Comparison of ENCODE assay signal across 22 cellular contexts in genomic region chr10:104013489-104013888, GRCh38. TPM values are rescaled to one million over a fixed set of nuclear protein-coding genes. Genes with fewer than 3 reads are reported as not detected.
A peak's percentile ranks its signal among the peaks of the same experiment; 100 is the strongest.
DNase-seq lines count a peak whose midpoint lies in the region; ATAC-seq, FAIRE-seq and TF ChIP-seq lines count a peak whose summit lies in the region.
"Had no signal": no experiment of that assay in that cellular context is flagged by ENCODE, and none has a peak within 500 bp of the region (broad histone marks: within the 10 kb centered on the region; RNA-seq: fewer than 3 reads in every experiment).

No MANE protein-coding gene starts in this region.

- no peaks in the 10 kb centered on the region for H3K79me2 ChIP-seq in HepG2 (ENCODE audit: insufficient read depth, low read length)

- no peak overlapping the region for H3K9ac ChIP-seq in HepG2 (ENCODE audit: insufficient read depth, low read depth, low read length)
- H3K9ac ChIP-seq: BLaER1 had no signal

- H3K4me1 ChIP-seq in HepG2 (ENCODE audit: insufficient read depth, low read length) (no peaks in the 10 kb centered on the region), right lobe of liver (no peaks in the 10 kb centered on the region), breast epithelium (no peaks in the 10 kb centered on the region)
- H3K4me1 ChIP-seq: BLaER1, Caco-2 had no signal

- no peaks in the 10 kb centered on the region for H3K27me3 Mint-ChIP-seq in progenitor cell of endocrine pancreas
- H3K27me3 Mint-ChIP-seq: B cell; CD4-positive, CD25-positive, alpha-beta regulatory T cell had no signal

- POLR2A ChIA-PET in HepG2 (lab: Yijun Ruan, JAX): no interaction called here

- H3K9me3 ChIP-seq in HepG2 (ENCODE audit: low read length) (no peaks in the 10 kb centered on the region), right lobe of liver (no peaks in the 10 kb centered on the region), breast epithelium (no peaks in the 10 kb centered on the region)
- H3K9me3 ChIP-seq: BLaER1, Caco-2 had no signal

- peak overlapping the region; percentile 9 for H3K27ac Mint-ChIP-seq in progenitor cell of endocrine pancreas
- H3K27ac Mint-ChIP-seq: B cell; CD4-positive, CD25-positive, alpha-beta regulatory T cell; CD8-positive, alpha-beta T cell had no signal

- no TSS peak for BruUV-seq in HepG2 (replicated peaks; lab: Mats Ljungman, UMichigan)

- no peak overlapping the region for H3K4me3 Mint-ChIP-seq in progenitor cell of endocrine pancreas (ENCODE audit: low read depth)
- H3K4me3 Mint-ChIP-seq: B cell; CD4-positive, CD25-positive, alpha-beta regulatory T cell; CD8-positive, alpha-beta T cell had no signal

- no peaks in the 10 kb centered on the region for H4K20me1 ChIP-seq in HepG2 (ENCODE audit: insufficient read depth, low read length)
- H4K20me1 ChIP-seq: BLaER1 had no signal

- no peak overlapping the region for H2AFZ ChIP-seq in HepG2 (ENCODE audit: low read length)

- no peak overlapping the region for H3K4me2 ChIP-seq in HepG2 (ENCODE audit: low read depth, low read length)
- H3K4me2 ChIP-seq: BLaER1 had no signal

- H3K27ac ChIP-seq in HepG2 (ENCODE audit: extremely low read length, insufficient read depth, low read length) (no peak overlapping the region), right lobe of liver (no peak overlapping the region), breast epithelium (no peak overlapping the region)
- H3K27ac ChIP-seq: 22Rv1, BLaER1, C4-2B had no signal

- FAIRE-seq in HepG2 (lab: Jason Lieb, UNC) (peak; percentile 40), GM19239 (lab: Jason Lieb, UNC) (peak; percentile 39)
- FAIRE-seq: G401.6, GM18507, H1 had no signal

- in situ Hi-C loops in HepG2 (cut with HindIII; ENCODE audit: extremely low pct_ligation_motif_present, low pct_unique_long_range_greater_than_20kb): no loop called here

- CTCF ChIA-PET in HepG2 (lab: Yijun Ruan, JAX; ENCODE audit: low intra/inter-chr PET ratio, low total read pairs): no interaction called here

- TF ChIP-seq EP300 in HepG2 (IDR thresholded peaks at IDR 0.05; ENCODE audit: low read depth in 2 of 2, low read length in 2 of 2): no peak
- no peak for TF ChIP-seq EP300 in HepG2 (CRISPR knock-in tag; IDR thresholded peaks at IDR 0.05; ENCODE audit: borderline replicate concordance)

- ATAC-seq in HepG2 (no peak), right lobe of liver (no peak), esophagus mucosa (peak; percentile 81)
- ATAC-seq: CD8-positive, alpha-beta T cell had no signal

- DNase-seq in HepG2 (ENCODE audit: low spot score) (no peak), right lobe of liver (no peak), GM19239 (ENCODE audit: insufficient read length, low spot score) (no peak), progenitor cell of endocrine pancreas (ENCODE audit: low spot score, unreplicated experiment) (no peak), dermis blood vessel endothelial cell (no peak), breast epithelium (ENCODE audit: low spot score in 2 of 2) (no peak), activated gamma-delta T cell (lab: John Stamatoyannopoulos, UW) (no peak)
- DNase-seq: Caco-2; CD4-positive, CD25-positive, alpha-beta regulatory T cell; CD8-positive, alpha-beta T cell; DMS153; DND-41; H7; HCEC 1CT had no signal

- H3K4me1 Mint-ChIP-seq in progenitor cell of endocrine pancreas (ENCODE audit: low read depth): no peaks in the 10 kb centered on the region
- H3K4me1 Mint-ChIP-seq: B cell had no signal

- TF ChIP-seq CTCF in HepG2 (CRISPR knock-in tag; IDR thresholded peaks at IDR 0.05): no peak
- no peak for TF ChIP-seq CTCF in right lobe of liver (IDR thresholded peaks at IDR 0.05)
- TF ChIP-seq CTCF in progenitor cell of endocrine pancreas (IDR thresholded peaks at IDR 0.05; ENCODE audit: unreplicated experiment): no peak
- no peak for TF ChIP-seq CTCF in breast epithelium (IDR thresholded peaks at IDR 0.05)

- TF ChIP-seq POLR2A in HepG2 (IDR thresholded peaks at IDR 0.05; ENCODE audit: insufficient read depth in 1 of 2, low read depth in 2 of 2, low read length in 2 of 2) (no peak), right lobe of liver (IDR thresholded peaks at IDR 0.05) (no peak), breast epithelium (IDR thresholded peaks at IDR 0.05) (no peak)

- WGBS in HepG2 (ENCODE audit: low lambda C conversion rate): 95% methylated on average over 4 of the region's 4 CpGs
- 98% methylated on average over 4 of the region's 4 CpGs for WGBS in right lobe of liver (ENCODE audit: insufficient coverage, low coverage, low lambda C conversion rate, missing lambda C conversion rate)

- H3K9me3 Mint-ChIP-seq in progenitor cell of endocrine pancreas (ENCODE audit: low read depth): no peaks in the 10 kb centered on the region
- H3K9me3 Mint-ChIP-seq: CD4-positive, CD25-positive, alpha-beta regulatory T cell; CD8-positive, alpha-beta T cell had no signal

- H3K27me3 ChIP-seq in HepG2 (ENCODE audit: control insufficient read depth in 1 of 2, insufficient read depth in 2 of 2, low read length in 2 of 2) (no peaks in the 10 kb centered on the region), right lobe of liver (no peaks in the 10 kb centered on the region), breast epithelium (no peaks in the 10 kb centered on the region)
- H3K27me3 ChIP-seq: BLaER1 had no signal

- H3K36me3 ChIP-seq in HepG2 (replicated peaks in 1 of 2; ENCODE audit: control insufficient read depth in 1 of 2, insufficient read depth in 2 of 2, low read length in 2 of 2) (peaks cover 0 to 19% of the 10 kb centered on the region in 2 experiments; a peak in 3 of 5 replicates), right lobe of liver (peaks cover 0 to 3% (median under 1%) of the 10 kb centered on the region in 4 donors), breast epithelium (no peaks in the 10 kb centered on the region)

- H3K36me3 Mint-ChIP-seq in progenitor cell of endocrine pancreas (ENCODE audit: insufficient read depth): peaks cover 8% of the 10 kb centered on the region

- no peak for TF ChIP-seq RAD21 in HepG2 (CRISPR knock-in tag; IDR thresholded peaks at IDR 0.05)

- intact Hi-C loops in HepG2 (cut with micrococcal nuclease; ENCODE audit: unreplicated experiment) (no loop called here), right lobe of liver (cut with DNase I) (no loop called here), breast epithelium (cut with DNase I; ENCODE audit: low total_unique reads) (no loop called here)

- H3K4me3 ChIP-seq in HepG2 (replicated peaks in 1 of 3; ENCODE audit: insufficient read depth in 1 of 3, low read depth in 2 of 3, low read length in 3 of 3) (no peak overlapping the region), right lobe of liver (no peak overlapping the region), breast epithelium (no peak overlapping the region)
- H3K4me3 ChIP-seq: BLaER1 had no signal

TF ChIP-seq in HepG2, 621 proteins besides CTCF, POLR2A, EP300 and RAD21:
- TF ChIP-seq ADNP (CRISPR knock-in tag; IDR thresholded peaks at IDR 0.05): no peak
- no peak for TF ChIP-seq ZNF781 (CRISPR knock-in tag; IDR thresholded peaks at IDR 0.05; ENCODE audit: borderline replicate concordance, not compliant biosample characterization)
- no peak for TF ChIP-seq ARNT2 (CRISPR knock-in tag; IDR thresholded peaks at IDR 0.05; ENCODE audit: low read depth)
- TF ChIP-seq NR2F2 (IDR thresholded peaks at IDR 0.05; ENCODE audit: borderline replicate concordance, low read depth): no peak
- TF ChIP-seq KDM1A (CRISPR knock-in tag; IDR thresholded peaks at IDR 0.05): no peak
- TF ChIP-seq ELF4 (CRISPR knock-in tag; IDR thresholded peaks at IDR 0.05; ENCODE audit: borderline replicate concordance): no peak
- TF ChIP-seq ZNF83 (CRISPR knock-in tag; IDR thresholded peaks at IDR 0.05; ENCODE audit: borderline replicate concordance): no peak
- no peak for TF ChIP-seq SALL1 (CRISPR knock-in tag; IDR thresholded peaks at IDR 0.05)
- TF ChIP-seq DMAP1 (CRISPR knock-in tag; IDR thresholded peaks at IDR 0.05): no peak

RNA-seq across cellular contexts. Expression of gene SLK, which starts 46.5 kb away (rescaled TPM):
- total RNA-seq in HepG2 (2016; rRNA removed; fragmentation: Illumina TruSeq; extraction: Trizol) (22.8 and 35.0 TPM in 2 replicates), right lobe of liver (10 to 100 TPM in 5 of 6 experiments, 1 to 10 TPM in 1; 7.9 to 16.3 (median 13.0) TPM), esophagus mucosa (54.1 TPM), progenitor cell of endocrine pancreas (29.8 and 29.9 TPM in 2 replicates), dermis blood vessel endothelial cell (80.3 and 99.9 TPM in 2 replicates), breast epithelium (10 to 100 TPM; 63.2 to 94.4 (median 76.4) TPM)
- 8.1 and 9.1 TPM in 2 replicates for total RNA-seq in HepG2 (2016; cell fraction: cytosol; rRNA removed; fragmentation: Illumina TruSeq; extraction: Trizol; ENCODE audit: low read depth)
- total RNA-seq in HepG2 (2016; cell fraction: insoluble cytoplasmic fraction; rRNA removed; fragmentation: Illumina TruSeq; extraction: Trizol): 21.6 and 34.9 TPM in 2 replicates
- total RNA-seq in HepG2 (2016; cell fraction: membrane; rRNA removed; fragmentation: Illumina TruSeq; extraction: Trizol): 6.4 and 7.4 TPM in 2 replicates
- 17.5 and 20.8 TPM in 2 replicates for total RNA-seq in HepG2 (2016; cell fraction: nucleus; rRNA removed; fragmentation: Illumina TruSeq; extraction: Trizol)
- 3.4 and 3.7 TPM in 2 replicates for polyA plus RNA-seq in HepG2 (2011; rRNA removed)
- 1.5 and 2.6 TPM in 2 replicates for polyA plus RNA-seq in HepG2 (2011; cell fraction: cytosol; rRNA removed)
- polyA plus RNA-seq in HepG2 (2011; cell fraction: nucleus; rRNA removed): 2.7 and 3.1 TPM in 2 replicates
- polyA plus RNA-seq in HepG2 (2012): 10.9 and 14.4 TPM in 2 replicates
- 0.28 and 0.47 TPM in 2 replicates for polyA plus RNA-seq in HepG2 (2016; cell fraction: cytosol; fragmentation: Illumina TruSeq; extraction: Trizol; ENCODE audit: low read depth)
- polyA plus RNA-seq in HepG2 (2016; cell fraction: insoluble cytoplasmic fraction; fragmentation: Illumina TruSeq; extraction: Trizol; ENCODE audit: low read depth): 19.7 and 21.4 TPM in 2 replicates
- 1.7 and 2.0 TPM in 2 replicates for polyA plus RNA-seq in HepG2 (2016; cell fraction: membrane; fragmentation: Illumina TruSeq; extraction: Trizol; ENCODE audit: low read depth)
- 12.7 and 13.6 TPM in 2 replicates for polyA plus RNA-seq in HepG2 (2016; cell fraction: nucleus; fragmentation: Illumina TruSeq; extraction: Trizol; ENCODE audit: insufficient read depth, low read depth)
- 2.8 and 10.1 TPM in 2 replicates for polyA minus RNA-seq in HepG2 (2011; rRNA and poly(A)+ RNA removed; ENCODE audit: low replicate concordance)
- 10.0 and 12.9 TPM in 2 replicates for polyA minus RNA-seq in HepG2 (2011; cell fraction: cytosol; rRNA and poly(A)+ RNA removed)
- polyA minus RNA-seq in HepG2 (2011; cell fraction: nucleus; rRNA and poly(A)+ RNA removed): 17.9 and 21.1 TPM in 2 replicates
